In genomic region chr9:12785251-12785880, GRCh38 we compare ENCODE assay signal across 10 cellular contexts. TPM values are rescaled to one million over a fixed set of nuclear protein-coding genes. Genes with fewer than 3 reads are reported as not detected.
A peak's percentile ranks its signal among the peaks of the same experiment; 100 is the strongest.
DNase-seq lines count a peak whose midpoint lies in the region; ATAC-seq and TF ChIP-seq lines count a peak whose summit lies in the region.
"Had no signal": no experiment of that assay in that cellular context is flagged by ENCODE, and none has a peak within 500 bp of the region (broad histone marks: within the 10 kb centered on the region; RNA-seq: fewer than 3 reads in every experiment).

No MANE protein-coding gene starts in this region.

- H3K27ac ChIP-seq in Peyer's patch (peak overlapping the region; percentile 21 to 71 (median 37)), rectal smooth muscle tissue (ENCODE audit: low read depth, low read length) (peak overlapping the region; percentile 94)

- H3K9ac ChIP-seq in rectal smooth muscle tissue (ENCODE audit: low read length), result peak overlapping the region; percentile 28

- H3K36me3 ChIP-seq in Peyer's patch (no peaks in the 10 kb centered on the region), rectal smooth muscle tissue (ENCODE audit: control insufficient read depth, insufficient read depth, low read length) (no peaks in the 10 kb centered on the region)

- H3K4me3 ChIP-seq in Peyer's patch (no peak overlapping the region), rectal smooth muscle tissue (ENCODE audit: low read length) (peak overlapping the region; percentile 33)

- ATAC-seq in HG03025 (IDR thresholded peaks at IDR 0.05; ENCODE audit: low FRiP score, unreplicated experiment), result no peak

- DNase-seq in ELF-1 (ENCODE audit: low read depth, low spot score) (peak; percentile 70), Peyer's patch (peak in 2 of 3 donors; percentile 43 to 52), globus pallidus (ENCODE audit: low spot score) (peak; percentile 45), NCI-H1105 (lab: John Stamatoyannopoulos, UW) (no peak)
- no peak for DNase-seq in activated T-cell treated with anti-CD3 and anti-CD28 coated beads, Interleukin-2, amount 50 U/mL, for 48 hours
- DNase-seq in stimulated activated CD4-positive, alpha-beta T cell treated with anti-CD3 and anti-CD28 coated beads, Interleukin-4, amount 100 ng/mL, for 4 hours, result no peak
- DNase-seq: DMS79, occipital lobe had no signal

- TF ChIP-seq POLR2A in Peyer's patch (IDR thresholded peaks at IDR 0.05), result no peak

- TF ChIP-seq CTCF in Peyer's patch (IDR thresholded peaks at IDR 0.05), result no peak

- no peaks in the 10 kb centered on the region for H3K9me3 ChIP-seq in Peyer's patch

- no peaks in the 10 kb centered on the region for H3K27me3 ChIP-seq in Peyer's patch
- no peaks in the 10 kb centered on the region for H3K27me3 ChIP-seq in rectal smooth muscle tissue (ENCODE audit: control insufficient read depth, insufficient read depth, low read length)

- H3K4me1 ChIP-seq in Peyer's patch (peaks cover 0 to 20% (median 0%) of the 10 kb centered on the region in 4 donors), rectal smooth muscle tissue (ENCODE audit: control insufficient read depth, insufficient read depth, low read length) (peaks cover 28% of the 10 kb centered on the region)

RNA-seq across cellular contexts. Expression of gene LURAP1L, which starts 10.5 kb away (rescaled TPM):
- total RNA-seq in Peyer's patch, result 10 to 100 TPM in 3 of 4 donors, 1 to 10 TPM in 1; 7.4 to 33.3 (median 14.3) TPM

Comparison
In these comparisons a context has a peak if more than half of its experiments do, and no peak if none do; other contexts are left out.
1. DNase-seq: peak in ELF-1 (single experiment), Peyer's patch (2 of 3) and globus pallidus (single experiment); none in NCI-H1105 (single experiment), activated T-cell treated with anti-CD3 and anti-CD28 coated beads, Interleukin-2, amount 50 U/mL, for 48 hours (0 of 2) and stimulated activated CD4-positive, alpha-beta T cell treated with anti-CD3 and anti-CD28 coated beads, Interleukin-4, amount 100 ng/mL, for 4 hours (0 of 2).